In the genomic region with DNA sequence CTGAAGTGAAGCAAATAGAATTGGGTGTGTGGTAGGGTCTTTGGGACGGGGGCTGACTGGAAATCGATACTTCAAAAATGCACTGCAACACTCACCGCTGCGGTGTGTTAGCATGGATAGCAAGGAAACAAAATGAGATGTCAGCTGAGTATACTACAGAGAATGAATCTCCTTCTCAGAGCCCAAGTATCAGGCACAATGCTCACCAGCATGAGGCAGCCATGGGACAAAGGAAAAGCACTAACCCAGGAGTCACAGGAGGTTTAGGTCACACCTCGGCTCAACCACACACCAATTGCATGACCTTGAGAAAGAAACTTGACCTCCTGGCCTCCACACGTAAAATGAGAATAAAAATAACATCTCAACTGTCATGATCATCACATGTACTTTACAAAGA, we compare ENCODE assay signal across 2 cellular contexts.
TF ChIP-seq lines count a peak whose summit lies in the region.

No MANE protein-coding gene starts in this region.

TF ChIP-seq in WTC11, 78 proteins besides CTCF, POLR2A, EP300 and RAD21:
- TF ChIP-seq NR1H2 (CRISPR knock-in tag; IDR thresholded peaks at IDR 0.05) (no peak), OVOL2 (CRISPR knock-in tag; IDR thresholded peaks at IDR 0.05; ENCODE audit: borderline replicate concordance) (no peak), ELF4 (CRISPR knock-in tag; IDR thresholded peaks at IDR 0.05; ENCODE audit: low read depth) (no peak), ZNF263 (CRISPR knock-in tag; IDR thresholded peaks at IDR 0.05; ENCODE audit: low read depth) (no peak), RORB (CRISPR knock-in tag; IDR thresholded peaks at IDR 0.05) (no peak), SOX15 (CRISPR knock-in tag; IDR thresholded peaks at IDR 0.05) (no peak)
- TF ChIP-seq, protein P1, sequence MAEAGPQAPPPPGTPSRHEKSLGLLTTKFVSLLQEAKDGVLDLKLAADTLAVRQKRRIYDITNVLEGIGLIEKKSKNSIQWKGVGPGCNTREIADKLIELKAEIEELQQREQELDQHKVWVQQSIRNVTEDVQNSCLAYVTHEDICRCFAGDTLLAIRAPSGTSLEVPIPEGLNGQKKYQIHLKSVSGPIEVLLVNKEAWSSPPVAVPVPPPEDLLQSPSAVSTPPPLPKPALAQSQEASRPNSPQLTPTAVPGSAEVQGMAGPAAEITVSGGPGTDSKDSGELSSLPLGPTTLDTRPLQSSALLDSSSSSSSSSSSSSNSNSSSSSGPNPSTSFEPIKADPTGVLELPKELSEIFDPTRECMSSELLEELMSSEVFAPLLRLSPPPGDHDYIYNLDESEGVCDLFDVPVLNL (CRISPR knock-in tag; IDR thresholded peaks at IDR 0.05; ENCODE audit: borderline replicate concordance, low read depth) = no peak
- TF ChIP-seq, protein P2, sequence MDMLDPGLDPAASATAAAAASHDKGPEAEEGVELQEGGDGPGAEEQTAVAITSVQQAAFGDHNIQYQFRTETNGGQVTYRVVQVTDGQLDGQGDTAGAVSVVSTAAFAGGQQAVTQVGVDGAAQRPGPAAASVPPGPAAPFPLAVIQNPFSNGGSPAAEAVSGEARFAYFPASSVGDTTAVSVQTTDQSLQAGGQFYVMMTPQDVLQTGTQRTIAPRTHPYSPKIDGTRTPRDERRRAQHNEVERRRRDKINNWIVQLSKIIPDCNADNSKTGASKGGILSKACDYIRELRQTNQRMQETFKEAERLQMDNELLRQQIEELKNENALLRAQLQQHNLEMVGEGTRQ (CRISPR knock-in tag; IDR thresholded peaks at IDR 0.05) = no peak
- TF ChIP-seq, protein P3, sequence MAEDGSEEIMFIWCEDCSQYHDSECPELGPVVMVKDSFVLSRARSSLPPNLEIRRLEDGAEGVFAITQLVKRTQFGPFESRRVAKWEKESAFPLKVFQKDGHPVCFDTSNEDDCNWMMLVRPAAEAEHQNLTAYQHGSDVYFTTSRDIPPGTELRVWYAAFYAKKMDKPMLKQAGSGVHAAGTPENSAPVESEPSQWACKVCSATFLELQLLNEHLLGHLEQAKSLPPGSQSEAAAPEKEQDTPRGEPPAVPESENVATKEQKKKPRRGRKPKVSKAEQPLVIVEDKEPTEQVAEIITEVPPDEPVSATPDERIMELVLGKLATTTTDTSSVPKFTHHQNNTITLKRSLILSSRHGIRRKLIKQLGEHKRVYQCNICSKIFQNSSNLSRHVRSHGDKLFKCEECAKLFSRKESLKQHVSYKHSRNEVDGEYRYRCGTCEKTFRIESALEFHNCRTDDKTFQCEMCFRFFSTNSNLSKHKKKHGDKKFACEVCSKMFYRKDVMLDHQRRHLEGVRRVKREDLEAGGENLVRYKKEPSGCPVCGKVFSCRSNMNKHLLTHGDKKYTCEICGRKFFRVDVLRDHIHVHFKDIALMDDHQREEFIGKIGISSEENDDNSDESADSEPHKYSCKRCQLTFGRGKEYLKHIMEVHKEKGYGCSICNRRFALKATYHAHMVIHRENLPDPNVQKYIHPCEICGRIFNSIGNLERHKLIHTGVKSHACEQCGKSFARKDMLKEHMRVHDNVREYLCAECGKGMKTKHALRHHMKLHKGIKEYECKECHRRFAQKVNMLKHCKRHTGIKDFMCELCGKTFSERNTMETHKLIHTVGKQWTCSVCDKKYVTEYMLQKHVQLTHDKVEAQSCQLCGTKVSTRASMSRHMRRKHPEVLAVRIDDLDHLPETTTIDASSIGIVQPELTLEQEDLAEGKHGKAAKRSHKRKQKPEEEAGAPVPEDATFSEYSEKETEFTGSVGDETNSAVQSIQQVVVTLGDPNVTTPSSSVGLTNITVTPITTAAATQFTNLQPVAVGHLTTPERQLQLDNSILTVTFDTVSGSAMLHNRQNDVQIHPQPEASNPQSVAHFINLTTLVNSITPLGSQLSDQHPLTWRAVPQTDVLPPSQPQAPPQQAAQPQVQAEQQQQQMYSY (CRISPR knock-in tag; IDR thresholded peaks at IDR 0.05) = no peak
- TF ChIP-seq, protein P4, sequence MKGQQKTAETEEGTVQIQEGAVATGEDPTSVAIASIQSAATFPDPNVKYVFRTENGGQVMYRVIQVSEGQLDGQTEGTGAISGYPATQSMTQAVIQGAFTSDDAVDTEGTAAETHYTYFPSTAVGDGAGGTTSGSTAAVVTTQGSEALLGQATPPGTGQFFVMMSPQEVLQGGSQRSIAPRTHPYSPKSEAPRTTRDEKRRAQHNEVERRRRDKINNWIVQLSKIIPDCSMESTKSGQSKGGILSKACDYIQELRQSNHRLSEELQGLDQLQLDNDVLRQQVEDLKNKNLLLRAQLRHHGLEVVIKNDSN (CRISPR knock-in tag; IDR thresholded peaks at IDR 0.05) = no peak

TF ChIP-seq in H1, 55 proteins besides CTCF, POLR2A, EP300 and RAD21:
- TF ChIP-seq, protein P2 (IDR thresholded peaks at IDR 0.05; ENCODE audit: low read length) = no peak
- TF ChIP-seq EZH2 (IDR thresholded peaks at IDR 0.05; ENCODE audit: low read depth, low read length, severe bottlenecking) = no peak
- no peak for TF ChIP-seq JUN (IDR thresholded peaks at IDR 0.05; ENCODE audit: low read depth, low read length)
- no peak for TF ChIP-seq SAP30 (IDR thresholded peaks at IDR 0.05; ENCODE audit: insufficient read depth, insufficient replicate concordance, low read length)
- TF ChIP-seq RNF2 (IDR thresholded peaks at IDR 0.05; ENCODE audit: borderline replicate concordance, low read depth, low read length, missing control alignments, poor library complexity, severe bottlenecking) = no peak
- TF ChIP-seq ZNF274 (IDR thresholded peaks at IDR 0.05; ENCODE audit: borderline replicate concordance, extremely low read depth, low read length) = no peak
- no peak for TF ChIP-seq RXRA (IDR thresholded peaks at IDR 0.05; ENCODE audit: insufficient read depth, low read depth, low read length)
- no peak for TF ChIP-seq ASH2L (IDR thresholded peaks at IDR 0.05; ENCODE audit: low read length)
- TF ChIP-seq NANOG (IDR thresholded peaks at IDR 0.05; ENCODE audit: insufficient read depth, low read depth, low read length, poor library complexity, severe bottlenecking) = no peak
- TF ChIP-seq HDAC6 (IDR thresholded peaks at IDR 0.05; ENCODE audit: low read depth, low read length) = no peak
- TF ChIP-seq SP1 (IDR thresholded peaks at IDR 0.05; ENCODE audit: low read depth, low read length) = no peak
- TF ChIP-seq, protein P5, sequence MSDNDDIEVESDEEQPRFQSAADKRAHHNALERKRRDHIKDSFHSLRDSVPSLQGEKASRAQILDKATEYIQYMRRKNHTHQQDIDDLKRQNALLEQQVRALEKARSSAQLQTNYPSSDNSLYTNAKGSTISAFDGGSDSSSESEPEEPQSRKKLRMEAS (IDR thresholded peaks at IDR 0.05) = 0 out of 2 replicates have a peak, but pooled peaks have one; percentile 26
- TF ChIP-seq GTF2F1 (IDR thresholded peaks at IDR 0.05; ENCODE audit: borderline replicate concordance, low read depth, low read length) = no peak
- no peak for TF ChIP-seq JUND (IDR thresholded peaks at IDR 0.05; ENCODE audit: low read length)
- TF ChIP-seq POLR2AphosphoS5 (IDR thresholded peaks at IDR 0.05; ENCODE audit: low read depth, low read length) = peak; percentile 38
- TF ChIP-seq FOSL1 (IDR thresholded peaks at IDR 0.05; ENCODE audit: insufficient read depth, low read depth, low read length) = no peak
- TF ChIP-seq, protein P6, sequence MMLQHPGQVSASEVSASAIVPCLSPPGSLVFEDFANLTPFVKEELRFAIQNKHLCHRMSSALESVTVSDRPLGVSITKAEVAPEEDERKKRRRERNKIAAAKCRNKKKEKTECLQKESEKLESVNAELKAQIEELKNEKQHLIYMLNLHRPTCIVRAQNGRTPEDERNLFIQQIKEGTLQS (IDR thresholded peaks at IDR 0.05; ENCODE audit: insufficient read depth, low read depth, low read length) = no peak
- no peak for TF ChIP-seq CBX8 (IDR thresholded peaks at IDR 0.05; ENCODE audit: borderline replicate concordance, low read depth, low read length)
- TF ChIP-seq, protein P7, sequence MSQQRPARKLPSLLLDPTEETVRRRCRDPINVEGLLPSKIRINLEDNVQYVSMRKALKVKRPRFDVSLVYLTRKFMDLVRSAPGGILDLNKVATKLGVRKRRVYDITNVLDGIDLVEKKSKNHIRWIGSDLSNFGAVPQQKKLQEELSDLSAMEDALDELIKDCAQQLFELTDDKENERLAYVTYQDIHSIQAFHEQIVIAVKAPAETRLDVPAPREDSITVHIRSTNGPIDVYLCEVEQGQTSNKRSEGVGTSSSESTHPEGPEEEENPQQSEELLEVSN (IDR thresholded peaks at IDR 0.05) = 0 out of 2 replicates have a peak, but pooled peaks have one; percentile 21
- no peak for TF ChIP-seq NRF1 (IDR thresholded peaks at IDR 0.05; ENCODE audit: low read depth, low read length)
- no peak for TF ChIP-seq SP2 (IDR thresholded peaks at IDR 0.05; ENCODE audit: low read length)
- TF ChIP-seq YY1 (IDR thresholded peaks at IDR 0.05; ENCODE audit: low read depth, low read length) = no peak
- TF ChIP-seq CREB1 (IDR thresholded peaks at IDR 0.05) = no peak
- no peak for TF ChIP-seq HDAC2 (IDR thresholded peaks at IDR 0.05; ENCODE audit: borderline replicate concordance in 1 of 2, low read depth in 2 of 2, low read length in 2 of 2)
